Comparison of ENCODE assay signal across 36 cellular contexts in the genomic region with DNA sequence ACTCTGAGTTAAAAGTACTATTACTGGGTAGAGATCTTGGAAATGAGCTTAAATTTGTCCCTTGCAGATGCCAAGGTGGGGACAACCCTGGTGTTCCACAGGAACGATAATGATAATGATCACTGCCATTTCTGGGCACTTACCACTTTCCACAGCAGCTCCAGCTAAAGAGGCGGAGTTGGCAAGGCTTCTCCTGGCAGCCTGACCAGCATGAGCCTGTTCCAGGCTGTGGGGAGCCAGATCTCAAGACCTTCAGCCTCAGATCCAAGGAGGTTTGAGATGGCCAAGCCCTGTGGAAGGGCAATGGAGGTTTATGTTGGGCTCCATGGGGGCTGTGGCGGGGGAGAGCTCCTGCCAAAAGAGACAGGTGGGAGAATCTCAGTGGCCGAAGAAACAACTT.
"Had no signal": no experiment of that assay in that cellular context is flagged by ENCODE, and none has a peak within 500 bp of the region (broad histone marks: within the 10 kb centered on the region; RNA-seq: fewer than 3 reads in every experiment).

No MANE protein-coding gene starts in this region.

- H3K27me3 ChIP-seq: brain microvascular endothelial cell, MG63, SJSA1 had no signal

- H3K4me3 ChIP-seq: K562, MG63, SJSA1 had no signal

- H3K9me3 ChIP-seq: MG63, SJSA1, SK-N-SH had no signal

- H3K4me2 ChIP-seq: SK-N-SH had no signal

- H3K4me1 ChIP-seq: SJSA1 had no signal

- DNase-seq: activated CD4-positive, alpha-beta memory T cell treated with anti-CD3 and anti-CD28 coated beads, Interleukin-2, amount 10 ng/mL, durations not matched to agents 7 days and 5 days; activated CD4-positive, alpha-beta T cell treated with anti-CD3 and anti-CD28 coated beads for 1 hour; activated CD4-positive, alpha-beta T cell treated with anti-CD3 and anti-CD28 coated beads for 48 hours; activated CD4-positive, CD25-positive, alpha-beta regulatory T cell; activated CD8-positive, alpha-beta memory T cell treated with anti-CD3 and anti-CD28 coated beads for 24 hours; activated CD8-positive, alpha-beta memory T cell treated with anti-CD3 and anti-CD28 coated beads, Interleukin-2, amount 10 ng/mL, durations not matched to agents 7 days and 5 days; activated CD8-positive, alpha-beta memory T cell treated with anti-CD3 and anti-CD28 coated beads, Interleukin-2, amount 50 U/mL, for 48 hours; activated effector memory CD4-positive, alpha-beta T cell treated with Interleukin-2 at 50 U/mL for 16 hours; activated naive CD4-positive, alpha-beta T cell treated with anti-CD3 and anti-CD28 coated beads, Interleukin-2, amount 10 ng/mL, durations not matched to agents 7 days and 5 days; activated naive CD8-positive, alpha-beta T cell treated with anti-CD3 and anti-CD28 coated beads, Interleukin-2, amount 50 U/mL, for 24 hours; activated T-cell treated with anti-CD3 and anti-CD28 coated beads, Interleukin-2, amount 50 U/mL, for 48 hours; amniotic stem cell; aorta; brain microvascular endothelial cell; central memory CD4-positive, alpha-beta T cell; IMR-90; MG63; NCI-H1048; NCI-H1105 treated with DMSO at 0.1 percent for 48 hours; NCI-H1436 treated with DMSO at 0.1 percent for 48 hours; NCI-H1694 treated with DMSO at 0.1 percent for 48 hours; NCI-H2081; NCI-H2171 treated with DMSO at 0.1 percent for 48 hours; NCI-H345; NCI-H510A treated with DMSO at 0.1 percent for 48 hours; NCI-H526 treated with DMSO at 0.1 percent for 48 hours; NCI-H774; SHP77 treated with DMSO at 0.1 percent for 48 hours; SK-N-SH; T-cell; T-helper 2 cell; T-helper 9 cell; WERI-Rb-1 had no signal

- H3K27ac ChIP-seq: brain microvascular endothelial cell, SJSA1, WERI-Rb-1 had no signal

- ATAC-seq: activated CD8-positive, alpha-beta memory T cell treated with anti-CD3 and anti-CD28 coated beads, Interleukin-2, amount 10 ng/mL, durations not matched to agents 7 days and 5 days; activated naive CD8-positive, alpha-beta T cell treated with anti-CD3 and anti-CD28 coated beads, Interleukin-2, amount 50 U/mL, for 24 hours; K562; Panc1; T-cell had no signal

- H3K9ac ChIP-seq: SK-N-SH had no signal

- H3K36me3 ChIP-seq: brain microvascular endothelial cell, MG63, SJSA1, WERI-Rb-1 had no signal
